18 cellular contexts compared by ENCODE assay signal in genomic region chr15:34233614-34234013, GRCh38. TPM values are rescaled to one million over a fixed set of nuclear protein-coding genes. Genes with fewer than 3 reads are reported as not detected.
DNase-seq lines count a peak whose midpoint lies in the region; ATAC-seq and TF ChIP-seq lines count a peak whose summit lies in the region.
"Had no signal": no experiment of that assay in that cellular context is flagged by ENCODE, and none has a peak within 500 bp of the region (broad histone marks: within the 10 kb centered on the region; RNA-seq: fewer than 3 reads in every experiment).

No MANE protein-coding gene starts in this region.

- H3K4me2 ChIP-seq in PC-9 = no peak overlapping the region
- H3K4me2 ChIP-seq: SK-N-SH had no signal

- peaks cover 5% of the 10 kb centered on the region; the same call in 1 of the 2 replicates for H3F3A ChIP-seq in PC-9 (ENCODE audit: insufficient read depth, low read depth)

- no peaks in the 10 kb centered on the region for H4K20me1 ChIP-seq in PC-9 (ENCODE audit: insufficient read depth)

- H3K4me1 ChIP-seq in PC-9 (replicated peaks; ENCODE audit: insufficient read depth) = peaks cover 3% of the 10 kb centered on the region
- H3K4me1 ChIP-seq: BE2C, uterus had no signal

- no peak for TF ChIP-seq CTCF in PC-9 (conservative IDR thresholded peaks at IDR 0.05)

- no peaks in the 10 kb centered on the region for H3K9me3 ChIP-seq in PC-9 (ENCODE audit: insufficient read depth, low read depth)
- H3K9me3 ChIP-seq: BE2C, SK-N-SH, uterus had no signal

- H2AFZ ChIP-seq in PC-9 = no peak overlapping the region

- CTCF ChIA-PET in PC-9 (lab: Charles Lee) = no interaction called here

- no peak overlapping the region for H3K4me3 ChIP-seq in PC-9
- H3K4me3 ChIP-seq: uterus had no signal

- peak; percentile 27 for DNase-seq in NCI-H2029 (lab: John Stamatoyannopoulos, UW)
- no peak for DNase-seq in NCI-H2029 treated with DMSO at 0.1 percent for 48 hours (lab: John Stamatoyannopoulos, UW)
- DNase-seq in DMS153 (lab: John Stamatoyannopoulos, UW) = peak; percentile 17
- DNase-seq in PC-9 = no peak
- DNase-seq in stimulated activated CD4-positive, alpha-beta T cell treated with anti-CD3 and anti-CD28 coated beads, Interleukin-4, amount 100 ng/mL, for 1 hour = no peak
- no peak for DNase-seq in kidney tubule cell (ENCODE audit: low spot score)
- no peak for DNase-seq in stimulated activated CD4-positive, alpha-beta T cell treated with anti-CD3 and anti-CD28 coated beads, Interleukin-12 subunit alpha, Interleukin-12 subunit beta, amount 100 ng/mL, for 4 hours
- DNase-seq: BE2C; GF-D8; KG1; kidney glomerular epithelial cell; RPMI8226; SK-N-SH; stimulated activated CD4-positive, alpha-beta T cell treated with anti-CD3 and anti-CD28 coated beads, Interleukin-2, amount 100 ng/mL, for 24 hours; uterus had no signal

- no peaks in the 10 kb centered on the region for H3K79me2 ChIP-seq in PC-9 (ENCODE audit: low read depth)

- ATAC-seq in esophagus mucosa = peak; percentile 80
- ATAC-seq: activated CD4-positive, CD25-positive, alpha-beta regulatory T cell treated with anti-CD3 and anti-CD28 coated beads, Interleukin-2, amount 50 U/mL, for 24 hours; natural killer cell treated with Interleukin-12 subunit alpha and Interleukin-12 subunit beta and Interleukin-15 and Interleukin-18, amount 100 ng/mL, for 72 hours had no signal

- peaks cover 19% of the 10 kb centered on the region; the same call in 1 of the 2 replicates for H3K36me3 ChIP-seq in PC-9 (ENCODE audit: low read depth)
- H3K36me3 ChIP-seq: uterus had no signal

- 0 out of 2 replicates have a peak overlapping the region, but pooled peaks have one; percentile 3 for H3K27ac ChIP-seq in PC-9
- H3K27ac ChIP-seq: uterus had no signal

- BruUV-seq in PC-9 (replicated peaks; lab: Mats Ljungman, UMichigan) = no TSS peak

- no peaks in the 10 kb centered on the region for H3K27me3 ChIP-seq in PC-9 (ENCODE audit: insufficient read depth, low read depth)
- H3K27me3 ChIP-seq: BE2C, uterus had no signal

- intact Hi-C loops in PC-9 (cut with micrococcal nuclease; ENCODE audit: unreplicated experiment) = no loop called here

- no peaks in the 10 kb centered on the region for H3K9me2 ChIP-seq in PC-9 (ENCODE audit: insufficient read depth)
- H3K9me2 ChIP-seq: SK-N-SH had no signal

- POLR2A ChIA-PET in PC-9 (lab: Charles Lee; ENCODE audit: unreplicated experiment) = no interaction called here

RNA-seq across cellular contexts. Expression of gene EMC4, which starts 8.8 kb away (rescaled TPM):
- total RNA-seq in PC-9 (2021) = 112 and 114 TPM in 2 replicates
- 79.6 TPM for total RNA-seq in esophagus mucosa

RNA-seq across cellular contexts. Expression of gene KATNBL1, which starts 23.7 kb away (rescaled TPM):
- 40.4 and 40.7 TPM in 2 replicates for total RNA-seq in PC-9 (2021)
- total RNA-seq in esophagus mucosa = 50.3 TPM

Comparison
In these comparisons a context has a peak if more than half of its experiments do, and no peak if none do; other contexts are left out.
1. DNase-seq: peak in NCI-H2029 (single experiment) and DMS153 (single experiment); none in NCI-H2029 treated with DMSO at 0.1 percent for 48 hours (single experiment), PC-9 (0 of 2), stimulated activated CD4-positive, alpha-beta T cell treated with anti-CD3 and anti-CD28 coated beads, Interleukin-4, amount 100 ng/mL, for 1 hour (single experiment), kidney tubule cell (single experiment) and stimulated activated CD4-positive, alpha-beta T cell treated with anti-CD3 and anti-CD28 coated beads, Interleukin-12 subunit alpha, Interleukin-12 subunit beta, amount 100 ng/mL, for 4 hours (single experiment).